In the genomic region with DNA sequence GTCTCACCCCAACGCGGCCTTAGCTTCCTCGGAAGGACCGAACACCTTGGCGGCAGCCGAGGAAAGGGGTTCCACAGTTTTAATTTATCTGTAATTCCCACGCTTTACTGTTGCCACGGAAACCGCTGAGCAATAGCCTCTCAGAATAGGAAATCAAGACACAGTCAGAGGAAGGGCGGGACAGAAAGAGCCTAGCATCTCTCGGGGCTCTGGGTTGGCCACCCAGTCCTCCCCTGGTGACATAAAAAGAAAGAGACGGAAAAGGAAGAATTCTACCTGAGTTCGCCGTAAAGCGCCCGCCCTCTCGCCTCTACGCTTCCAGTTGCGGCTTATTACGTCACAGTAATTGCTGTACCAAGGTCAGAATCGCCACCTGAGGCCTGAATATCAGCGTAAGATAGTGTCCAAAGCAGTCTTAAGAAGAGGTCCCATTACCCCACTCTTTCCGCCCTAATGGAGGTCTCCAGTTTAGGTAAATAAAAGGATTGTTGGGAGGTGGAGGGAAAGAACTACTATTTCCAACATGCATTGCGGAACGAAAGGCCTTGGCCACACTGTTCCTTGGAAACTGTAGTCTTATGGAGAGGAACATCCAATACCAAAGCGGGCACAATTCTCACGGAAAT, we compare ENCODE assay signal across 9 cellular contexts. TPM values are rescaled to one million over a fixed set of nuclear protein-coding genes. Genes with fewer than 3 reads are reported as not detected.
A peak's percentile ranks its signal among the peaks of the same experiment; 100 is the strongest.
DNase-seq lines count a peak whose midpoint lies in the region; ATAC-seq and TF ChIP-seq lines count a peak whose summit lies in the region.
"Had no signal": no experiment of that assay in that cellular context is flagged by ENCODE, and none has a peak within 500 bp of the region (broad histone marks: within the 10 kb centered on the region; RNA-seq: fewer than 3 reads in every experiment).

No MANE protein-coding gene starts in this region.

- H3K4me3 ChIP-seq in BE2C (ENCODE audit: low read depth, low read length), result peak overlapping the region; percentile 80

- intact Hi-C loops in activated CD4-positive, alpha-beta T cell treated with anti-CD3 and anti-CD28 coated beads, Interleukin-2, amount 10 ng/mL, durations not matched to agents 24 days and 14 days (cut with micrococcal nuclease), result loop anchor here (1.0 kb wide), 4 partner anchors 41 to 190 kb away; partner anchors contain the start of genes BRCA1 and TMEM106A

- no peaks in the 10 kb centered on the region for H3K27me3 ChIP-seq in BE2C

- ATAC-seq in GM19351 (IDR thresholded peaks at IDR 0.05; ENCODE audit: unreplicated experiment) (peak; percentile 67), HG03469 (IDR thresholded peaks at IDR 0.05; ENCODE audit: unreplicated experiment) (peak; percentile 47)

- no peaks in the 10 kb centered on the region for H3K4me1 ChIP-seq in BE2C

- DNase-seq in BE2C (peak; percentile 83), NCI-H526 (lab: John Stamatoyannopoulos, UW) (peak; percentile 95), dedifferentiated amniotic fluid mesenchymal stem cell (ENCODE audit: extremely low spot score) (peak; percentile 97), left kidney (ENCODE audit: low read depth, low spot score) (peak; percentile 99)
- DNase-seq in activated CD4-positive, alpha-beta T cell treated with anti-CD3 and anti-CD28 coated beads, Interleukin-2, amount 10 ng/mL, durations not matched to agents 24 days and 14 days, result peak; percentile 96
- peak; percentile 85 to 86 for DNase-seq in stimulated activated CD4-positive, alpha-beta T cell treated with anti-CD3 and anti-CD28 coated beads, Interleukin-2, amount 100 ng/mL, for 24 hours

- H3K36me3 Mint-ChIP-seq in activated CD4-positive, alpha-beta T cell treated with anti-CD3 and anti-CD28 coated beads, Interleukin-2, amount 10 ng/mL, durations not matched to agents 24 days and 14 days (ENCODE audit: low read depth), result peaks cover 10% of the 10 kb centered on the region

- TF ChIP-seq CTCF in BE2C (IDR thresholded peaks at IDR 0.05; ENCODE audit: low read depth, low read length), result no peak

- no peaks in the 10 kb centered on the region for H3K9me3 Mint-ChIP-seq in activated CD4-positive, alpha-beta T cell treated with anti-CD3 and anti-CD28 coated beads, Interleukin-2, amount 10 ng/mL, durations not matched to agents 24 days and 14 days
- H3K9me3 Mint-ChIP-seq: T-helper 1 cell treated with Interleukin-12 subunit alpha and Interleukin-12 subunit beta and Interleukin-4 antibody, amounts not matched to agents 30 μg/mL and 1 μg/mL, for 36 hours had no signal

- H3K27ac Mint-ChIP-seq in activated CD4-positive, alpha-beta T cell treated with anti-CD3 and anti-CD28 coated beads, Interleukin-2, amount 10 ng/mL, durations not matched to agents 24 days and 14 days, result no peak overlapping the region
- H3K27ac Mint-ChIP-seq: T-helper 1 cell treated with Interleukin-12 subunit alpha and Interleukin-12 subunit beta and Interleukin-4 antibody, amounts not matched to agents 30 μg/mL and 1 μg/mL, for 36 hours had no signal

- H3K4me1 Mint-ChIP-seq in activated CD4-positive, alpha-beta T cell treated with anti-CD3 and anti-CD28 coated beads, Interleukin-2, amount 10 ng/mL, durations not matched to agents 24 days and 14 days, result peaks cover 24% of the 10 kb centered on the region

- no peaks in the 10 kb centered on the region for H3K36me3 ChIP-seq in BE2C

- H3K4me3 Mint-ChIP-seq in activated CD4-positive, alpha-beta T cell treated with anti-CD3 and anti-CD28 coated beads, Interleukin-2, amount 10 ng/mL, durations not matched to agents 24 days and 14 days, result no peak overlapping the region
- H3K4me3 Mint-ChIP-seq: T-helper 1 cell treated with Interleukin-12 subunit alpha and Interleukin-12 subunit beta and Interleukin-4 antibody, amounts not matched to agents 30 μg/mL and 1 μg/mL, for 36 hours had no signal

- no peaks in the 10 kb centered on the region for H3K9me3 ChIP-seq in BE2C

- no peaks in the 10 kb centered on the region for H3K27me3 Mint-ChIP-seq in activated CD4-positive, alpha-beta T cell treated with anti-CD3 and anti-CD28 coated beads, Interleukin-2, amount 10 ng/mL, durations not matched to agents 24 days and 14 days

RNA-seq across cellular contexts. Expression of gene NBR1, which starts 0.8 kb away (rescaled TPM):
- polyA plus RNA-seq in BE2C (2012; ENCODE audit: insufficient read depth, insufficient read length, low read depth), result 63.4 TPM
- 51.2 and 53.5 TPM in 2 replicates for total RNA-seq in activated CD4-positive, alpha-beta T cell treated with anti-CD3 and anti-CD28 coated beads, Interleukin-2, amount 10 ng/mL, durations not matched to agents 24 days and 14 days

RNA-seq across cellular contexts. Expression of gene TMEM106A, which starts 41.4 kb away (rescaled TPM):
- polyA plus RNA-seq in BE2C (2012; ENCODE audit: insufficient read depth, insufficient read length, low read depth), result 0.20 TPM
- 17.9 and 19.1 TPM in 2 replicates for total RNA-seq in activated CD4-positive, alpha-beta T cell treated with anti-CD3 and anti-CD28 coated beads, Interleukin-2, amount 10 ng/mL, durations not matched to agents 24 days and 14 days

RNA-seq across cellular contexts. Expression of gene BRCA1, which starts 45.1 kb away (rescaled TPM):
- polyA plus RNA-seq in BE2C (2012; ENCODE audit: insufficient read depth, insufficient read length, low read depth), result 9.9 TPM
- 88.1 and 93.3 TPM in 2 replicates for total RNA-seq in activated CD4-positive, alpha-beta T cell treated with anti-CD3 and anti-CD28 coated beads, Interleukin-2, amount 10 ng/mL, durations not matched to agents 24 days and 14 days

RNA-seq across cellular contexts. Expression of gene CCDC200, which starts 58.2 kb away (rescaled TPM):
- polyA plus RNA-seq in BE2C (2012; ENCODE audit: insufficient read depth, insufficient read length, low read depth), result 0.77 TPM
- total RNA-seq in activated CD4-positive, alpha-beta T cell treated with anti-CD3 and anti-CD28 coated beads, Interleukin-2, amount 10 ng/mL, durations not matched to agents 24 days and 14 days, result 0.65 and 0.92 TPM in 2 replicates

Comparison
In these comparisons a context has a peak if more than half of its experiments do, and no peak if none do; other contexts are left out.
1. Peak in every context shown above with its lines: DNase-seq, ATAC-seq and H3K4me3 ChIP-seq.